Comparison of ENCODE assay signal across 10 cellular contexts in the genomic region with DNA sequence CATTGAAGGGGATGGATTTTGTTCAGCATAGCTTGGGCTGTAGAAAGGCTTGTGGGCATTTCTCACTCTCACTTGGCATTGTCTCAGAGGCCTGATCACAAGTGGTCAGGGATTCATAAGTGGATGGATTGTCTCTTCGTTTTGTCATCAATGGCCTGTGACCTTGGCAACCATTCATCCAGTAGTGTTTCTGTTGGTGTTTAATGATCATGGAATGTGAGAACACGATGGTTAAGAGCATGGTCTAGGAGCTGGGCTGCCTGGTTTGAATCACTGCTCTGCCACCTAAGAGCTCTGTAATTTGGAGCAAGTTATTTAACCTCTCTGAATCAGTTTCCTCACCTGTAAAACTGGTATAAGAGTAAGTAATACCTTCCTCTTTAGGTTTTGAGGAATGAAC.
A peak's percentile ranks its signal among the peaks of the same experiment; 100 is the strongest.
DNase-seq lines count a peak whose midpoint lies in the region; ATAC-seq, FAIRE-seq and TF ChIP-seq lines count a peak whose summit lies in the region.
"Had no signal": no experiment of that assay in that cellular context is flagged by ENCODE, and none has a peak within 500 bp of the region (broad histone marks: within the 10 kb centered on the region; RNA-seq: fewer than 3 reads in every experiment).

No MANE protein-coding gene starts in this region.

- H3K27me3 Mint-ChIP-seq in natural killer cell (ENCODE audit: low read depth in 2 of 2) = no peaks in the 10 kb centered on the region
- H3K27me3 Mint-ChIP-seq in natural killer cell treated with Interleukin-12 subunit alpha and Interleukin-12 subunit beta and Interleukin-15 and Interleukin-18, amount 100 ng/mL, for 72 hours = no peaks in the 10 kb centered on the region
- H3K27me3 Mint-ChIP-seq in endothelial cell (ENCODE audit: unreplicated experiment) = no peaks in the 10 kb centered on the region

- H3K9me3 ChIP-seq in OCI-LY3 (ENCODE audit: insufficient read depth, low read length) = no peaks in the 10 kb centered on the region

- peak overlapping the region; percentile 63 for H3K4me2 ChIP-seq in OCI-LY3 (ENCODE audit: low read length)

- H3K27ac Mint-ChIP-seq in natural killer cell (peak overlapping the region; percentile 70 to 74), endothelial cell (ENCODE audit: unreplicated experiment) (no peak overlapping the region)
- peak overlapping the region in 1 of 2 donors; percentile 53 for H3K27ac Mint-ChIP-seq in natural killer cell treated with Interleukin-12 subunit alpha and Interleukin-12 subunit beta and Interleukin-15 and Interleukin-18, amount 100 ng/mL, for 72 hours

- H3K36me3 ChIP-seq in OCI-LY3 (replicated peaks; ENCODE audit: low read depth, low read length) = no peaks in the 10 kb centered on the region

- H3K4me1 ChIP-seq in OCI-LY3 (ENCODE audit: low read length) = peaks cover 46% of the 10 kb centered on the region

- H3K4me3 ChIP-seq in OCI-LY3 (ENCODE audit: low read length) (peak overlapping the region; percentile 18; the same call in 1 of the 2 replicates), fibroblast of pulmonary artery (replicated peaks; ENCODE audit: low read depth, low read length) (no peak overlapping the region)

- DNase-seq in natural killer cell (no peak), fibroblast of pulmonary artery (ENCODE audit: low read depth) (peak; percentile 24), urothelium cell line (ENCODE audit: low spot score) (peak; percentile 24), GDM1 (lab: John Stamatoyannopoulos, UW) (no peak), endothelial cell (ENCODE audit: low spot score) (no peak)
- no peak for DNase-seq in natural killer cell treated with Interleukin-12 subunit alpha and Interleukin-12 subunit beta and Interleukin-15 and Interleukin-18, amount 100 ng/mL, for 72 hours (ENCODE audit: low spot score)
- no peak for DNase-seq in stimulated activated CD4-positive, alpha-beta T cell treated with anti-CD3 and anti-CD28 coated beads, Interleukin-1b, Interleukin-23, amount 100 ng/mL, for 48 hours
- DNase-seq: stimulated activated CD4-positive, alpha-beta T cell treated with anti-CD3 and anti-CD28 coated beads, Interleukin-4, amount 100 ng/mL, for 4 hours had no signal

- ATAC-seq in natural killer cell = no peak
- no peak for ATAC-seq in natural killer cell treated with Interleukin-12 subunit alpha and Interleukin-12 subunit beta and Interleukin-15 and Interleukin-18, amount 100 ng/mL, for 72 hours

- H3K79me2 ChIP-seq in OCI-LY3 (ENCODE audit: low read length) = no peaks in the 10 kb centered on the region

- H2AFZ ChIP-seq in OCI-LY3 (ENCODE audit: low read depth, low read length) = peak overlapping the region; percentile 80

- H4K20me1 ChIP-seq in OCI-LY3 (ENCODE audit: insufficient read depth, low read length) = no peaks in the 10 kb centered on the region

- peak; percentile 66 for FAIRE-seq in urothelium cell line (lab: Jason Lieb, UNC)
- FAIRE-seq: endometrium had no signal

- no peak for TF ChIP-seq CTCF in natural killer cell (IDR thresholded peaks at IDR 0.05)
- no peak for TF ChIP-seq CTCF in OCI-LY3 (IDR thresholded peaks at IDR 0.05; ENCODE audit: low read depth, low read length)
- no peak for TF ChIP-seq CTCF in fibroblast of pulmonary artery (IDR thresholded peaks at IDR 0.05; ENCODE audit: low read length, missing control alignments)
- TF ChIP-seq CTCF in endothelial cell (IDR thresholded peaks at IDR 0.05; ENCODE audit: unreplicated experiment) = no peak

- H3K9me3 Mint-ChIP-seq in natural killer cell (no peaks in the 10 kb centered on the region), endothelial cell (ENCODE audit: unreplicated experiment) (no peaks in the 10 kb centered on the region)
- no peaks in the 10 kb centered on the region for H3K9me3 Mint-ChIP-seq in natural killer cell treated with Interleukin-12 subunit alpha and Interleukin-12 subunit beta and Interleukin-15 and Interleukin-18, amount 100 ng/mL, for 72 hours

- H3K4me1 Mint-ChIP-seq in natural killer cell (peaks cover 21 to 37% of the 10 kb centered on the region in 2 donors), endothelial cell (ENCODE audit: unreplicated experiment) (no peaks in the 10 kb centered on the region)
- peaks cover 14 to 20% of the 10 kb centered on the region in 2 donors for H3K4me1 Mint-ChIP-seq in natural killer cell treated with Interleukin-12 subunit alpha and Interleukin-12 subunit beta and Interleukin-15 and Interleukin-18, amount 100 ng/mL, for 72 hours (ENCODE audit: low read depth in 2 of 2)

- H3K36me3 Mint-ChIP-seq in natural killer cell (no peaks in the 10 kb centered on the region), endothelial cell (ENCODE audit: low read depth, unreplicated experiment) (no peaks in the 10 kb centered on the region)
- H3K36me3 Mint-ChIP-seq in natural killer cell treated with Interleukin-12 subunit alpha and Interleukin-12 subunit beta and Interleukin-15 and Interleukin-18, amount 100 ng/mL, for 72 hours = no peaks in the 10 kb centered on the region

- H3K9ac ChIP-seq in OCI-LY3 (ENCODE audit: low read length) = peak overlapping the region; percentile 65

- H3K27ac ChIP-seq in OCI-LY3 (ENCODE audit: low read length) = peak overlapping the region; percentile 97

- intact Hi-C loops in natural killer cell (cut with micrococcal nuclease) = loop anchor here (5.0 to 10.0 kb wide), 2 partner anchors 84 to 428 kb away; a partner anchor contains a TSS

- no peaks in the 10 kb centered on the region for H3K27me3 ChIP-seq in OCI-LY3 (ENCODE audit: low read depth, low read length)

- H3K4me3 Mint-ChIP-seq in natural killer cell (no peak overlapping the region), endothelial cell (ENCODE audit: unreplicated experiment) (no peak overlapping the region)
- no peak overlapping the region for H3K4me3 Mint-ChIP-seq in natural killer cell treated with Interleukin-12 subunit alpha and Interleukin-12 subunit beta and Interleukin-15 and Interleukin-18, amount 100 ng/mL, for 72 hours

Comparison
In these comparisons a context has a peak if more than half of its experiments do, and no peak if none do; other contexts are left out.
1. DNase-seq: peak in fibroblast of pulmonary artery (single experiment) and urothelium cell line (single experiment); none in natural killer cell (single experiment), natural killer cell treated with Interleukin-12 subunit alpha and Interleukin-12 subunit beta and Interleukin-15 and Interleukin-18, amount 100 ng/mL, for 72 hours (single experiment), stimulated activated CD4-positive, alpha-beta T cell treated with anti-CD3 and anti-CD28 coated beads, Interleukin-1b, Interleukin-23, amount 100 ng/mL, for 48 hours (single experiment), GDM1 (single experiment) and endothelial cell (single experiment).